In genomic region chr10:119302591-119303253, GRCh38 we compare ENCODE assay signal across 1 cellular context.
TF ChIP-seq lines count a peak whose summit lies in the region.

No MANE protein-coding gene starts in this region.

TF ChIP-seq in WTC11, 78 proteins besides CTCF, POLR2A, EP300 and RAD21 (continued from another document):
- TF ChIP-seq, protein P1, sequence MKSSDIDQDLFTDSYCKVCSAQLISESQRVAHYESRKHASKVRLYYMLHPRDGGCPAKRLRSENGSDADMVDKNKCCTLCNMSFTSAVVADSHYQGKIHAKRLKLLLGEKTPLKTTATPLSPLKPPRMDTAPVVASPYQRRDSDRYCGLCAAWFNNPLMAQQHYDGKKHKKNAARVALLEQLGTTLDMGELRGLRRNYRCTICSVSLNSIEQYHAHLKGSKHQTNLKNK (CRISPR knock-in tag; IDR thresholded peaks at IDR 0.05): no peak
- TF ChIP-seq, protein P2, sequence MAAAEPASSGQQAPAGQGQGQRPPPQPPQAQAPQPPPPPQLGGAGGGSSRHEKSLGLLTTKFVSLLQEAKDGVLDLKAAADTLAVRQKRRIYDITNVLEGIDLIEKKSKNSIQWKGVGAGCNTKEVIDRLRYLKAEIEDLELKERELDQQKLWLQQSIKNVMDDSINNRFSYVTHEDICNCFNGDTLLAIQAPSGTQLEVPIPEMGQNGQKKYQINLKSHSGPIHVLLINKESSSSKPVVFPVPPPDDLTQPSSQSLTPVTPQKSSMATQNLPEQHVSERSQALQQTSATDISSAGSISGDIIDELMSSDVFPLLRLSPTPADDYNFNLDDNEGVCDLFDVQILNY (CRISPR knock-in tag; IDR thresholded peaks at IDR 0.05): no peak
- TF ChIP-seq FOXP4 (CRISPR knock-in tag; IDR thresholded peaks at IDR 0.05): no peak
- TF ChIP-seq KAT7 (CRISPR knock-in tag; IDR thresholded peaks at IDR 0.05; ENCODE audit: borderline replicate concordance): no peak
- TF ChIP-seq ZNF219 (CRISPR knock-in tag; IDR thresholded peaks at IDR 0.05; ENCODE audit: borderline replicate concordance): no peak
